In the genomic region with DNA sequence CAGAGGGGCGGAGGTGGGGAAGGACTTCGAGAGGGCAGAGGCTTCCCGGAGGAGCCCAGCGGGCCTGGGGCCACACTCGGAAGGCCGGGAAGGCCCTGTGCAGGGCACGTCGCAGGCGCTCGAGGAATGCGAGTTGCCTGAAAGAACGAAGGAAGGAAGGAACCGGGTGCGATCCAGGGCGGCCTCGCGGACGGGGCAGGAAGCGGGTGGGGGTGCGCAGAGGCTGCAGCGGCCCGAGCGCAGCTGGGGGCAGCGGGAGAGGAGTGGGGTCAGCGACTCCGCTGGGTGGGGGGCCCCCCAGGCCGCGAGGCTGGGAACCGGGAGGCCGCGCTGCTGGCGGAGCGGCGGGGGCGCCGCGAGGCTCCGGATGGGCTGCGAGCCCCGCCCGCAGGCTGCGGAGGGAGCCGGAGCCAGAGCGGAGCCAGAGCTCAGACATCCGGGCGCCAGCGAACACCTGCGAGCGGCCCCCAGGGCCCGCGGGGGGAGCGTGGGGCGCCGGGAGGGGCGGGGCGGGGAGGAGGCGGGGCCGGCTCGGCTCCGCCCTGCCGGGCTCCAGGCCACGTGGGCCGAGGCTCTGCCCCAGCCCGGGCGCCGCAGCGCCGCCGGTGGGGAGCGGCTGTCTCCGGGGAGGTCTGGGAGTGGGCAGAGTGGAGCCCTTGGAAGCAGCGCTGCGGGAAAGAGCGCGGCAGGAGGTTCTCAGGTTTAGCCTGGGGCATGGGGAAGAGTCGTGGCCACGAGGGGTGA, we compare ENCODE assay signal across 8 cellular contexts. TPM values are rescaled to one million over a fixed set of nuclear protein-coding genes. Genes with fewer than 3 reads are reported as not detected.
DNase-seq lines count a peak whose midpoint lies in the region; ATAC-seq and TF ChIP-seq lines count a peak whose summit lies in the region.

No MANE protein-coding gene starts in this region.

- peak overlapping the region; percentile 99 for H3K4me3 ChIP-seq in mesodermal cell (ENCODE audit: extremely low read depth, insufficient read depth, low read length, poor library complexity, severe bottlenecking)

- H3K27me3 Mint-ChIP-seq in CD4-positive, alpha-beta T cell = no peaks in the 10 kb centered on the region
- H3K27me3 Mint-ChIP-seq in effector memory CD8-positive, alpha-beta T cell = no peaks in the 10 kb centered on the region

- peaks cover 21% of the 10 kb centered on the region for H3K4me1 ChIP-seq in mesodermal cell (ENCODE audit: control insufficient read depth, insufficient read depth, low read length, poor library complexity, severe bottlenecking)

- H3K36me3 Mint-ChIP-seq in CD4-positive, alpha-beta T cell (ENCODE audit: low read depth) = peaks cover 26% of the 10 kb centered on the region
- H3K36me3 Mint-ChIP-seq in effector memory CD8-positive, alpha-beta T cell (ENCODE audit: insufficient read depth) = peaks cover 10% of the 10 kb centered on the region

- ATAC-seq in CD4-positive, alpha-beta T cell (ENCODE audit: poor library complexity) = peak; percentile 75
- ATAC-seq in GM19372 (IDR thresholded peaks at IDR 0.05; ENCODE audit: low read depth, unreplicated experiment) (peak; percentile 42), HG03565 (IDR thresholded peaks at IDR 0.05; ENCODE audit: unreplicated experiment) (peak; percentile 40)
- ATAC-seq in effector memory CD8-positive, alpha-beta T cell (replicated peaks) = peak; percentile 79

- TF ChIP-seq CTCF in CD4-positive, alpha-beta T cell (IDR thresholded peaks at IDR 0.05) = peak; percentile 25

- 0% methylated on average over 48 to 62 of the region's 77 CpGs for WGBS in mesodermal cell (ENCODE audit: insufficient coverage in 2 of 2), 2 experiments

- H3K4me3 Mint-ChIP-seq in CD4-positive, alpha-beta T cell = peak overlapping the region; percentile 90
- peak overlapping the region; percentile 82 to 84 for H3K4me3 Mint-ChIP-seq in effector memory CD8-positive, alpha-beta T cell

- no peaks in the 10 kb centered on the region for H3K9me3 Mint-ChIP-seq in CD4-positive, alpha-beta T cell
- H3K9me3 Mint-ChIP-seq in effector memory CD8-positive, alpha-beta T cell = no peaks in the 10 kb centered on the region

- H3K36me3 ChIP-seq in mesodermal cell (ENCODE audit: control insufficient read depth, insufficient read depth, low read length) = peaks cover 27% of the 10 kb centered on the region

- peak overlapping the region; percentile 89 for H3K27ac ChIP-seq in CD4-positive, alpha-beta T cell (ENCODE audit: low read depth, low read length)
- peak overlapping the region; percentile 100 for H3K27ac ChIP-seq in mesodermal cell (ENCODE audit: low read depth, low read length, severe bottlenecking)

- H3K4me1 Mint-ChIP-seq in CD4-positive, alpha-beta T cell (ENCODE audit: low read depth) = peaks cover 65% of the 10 kb centered on the region
- peaks cover 30 to 34% of the 10 kb centered on the region in 2 donors for H3K4me1 Mint-ChIP-seq in effector memory CD8-positive, alpha-beta T cell (ENCODE audit: low read depth in 2 of 2)

- DNase-seq in CD4-positive, alpha-beta T cell = peak; percentile 75 to 91 (median 84)
- DNase-seq in NCI-H82 (lab: John Stamatoyannopoulos, UW) = peak; percentile 97
- DNase-seq in activated CD8-positive, alpha-beta memory T cell treated with anti-CD3 and anti-CD28 coated beads for 48 hours (ENCODE audit: low read depth in 2 of 3, low spot score in 2 of 3) = peak in 2 of 3 experiments; percentile 58 to 79
- DNase-seq in effector memory CD8-positive, alpha-beta T cell = peak; percentile 60 to 75 (median 69)
- DNase-seq in stimulated activated CD8-positive, alpha-beta memory T cell treated with anti-CD3 and anti-CD28 coated beads, Interleukin-15, amount 100 ng/mL, for 4 hours (ENCODE audit: low read depth in 2 of 2) = peak; percentile 54 to 71

- POLR2A ChIA-PET in CD4-positive, alpha-beta T cell (lab: Charles Lee) = interaction anchor here (0.7 to 9.6 kb wide), 23 partner anchors 9 to 210 kb away, joined by 3 to 314 read pairs (median 7); partner anchors contain the start of genes E2F2 and HNRNPR

- H3K27ac Mint-ChIP-seq in CD4-positive, alpha-beta T cell = peak overlapping the region; percentile 96
- peak overlapping the region; percentile 54 to 94 for H3K27ac Mint-ChIP-seq in effector memory CD8-positive, alpha-beta T cell

- intact Hi-C loops in CD4-positive, alpha-beta T cell (cut with DNase I, micrococcal nuclease) = loop anchor here in 1 of 2 experiments (1.0 to 10.0 kb wide), 2 partner anchors 65 to 420 kb away; no protein-coding TSS in a partner anchor

- H3K9me3 ChIP-seq in CD4-positive, alpha-beta T cell (ENCODE audit: control insufficient read depth, low read length) = no peaks in the 10 kb centered on the region
- H3K9me3 ChIP-seq in mesodermal cell (ENCODE audit: control insufficient read depth, low read length) = no peaks in the 10 kb centered on the region

- no peaks in the 10 kb centered on the region for H3K27me3 ChIP-seq in CD4-positive, alpha-beta T cell (ENCODE audit: control insufficient read depth, insufficient read depth, low read length)

- CTCF ChIA-PET in CD4-positive, alpha-beta T cell (lab: Charles Lee) = interaction anchor here (1.0 to 8.9 kb wide), 14 partner anchors 10 to 83 kb away, joined by 3 to 81 read pairs (median 5); partner anchors contain the start of gene E2F2

RNA-seq across cellular contexts. Expression of gene ID3, which starts 4.6 kb away (rescaled TPM):
- total RNA-seq in CD4-positive, alpha-beta T cell = 10 to 100 TPM; 89.8 to 90.4 TPM
- 1,122 TPM for polyA plus RNA-seq in mesodermal cell (2013, experiment 1 of 2)
- 943 TPM for polyA plus RNA-seq in mesodermal cell (2013, experiment 2 of 2)

RNA-seq across cellular contexts. Expression of gene E2F2, which starts 23.6 kb away (rescaled TPM):
- total RNA-seq in CD4-positive, alpha-beta T cell = under 1 TPM; 0.50 to 0.69 TPM
- polyA plus RNA-seq in mesodermal cell (2013, experiment 1 of 2) = 1.1 TPM
- 0.96 TPM for polyA plus RNA-seq in mesodermal cell (2013, experiment 2 of 2)

Comparison
In these comparisons a context has a peak if more than half of its experiments do, and no peak if none do; other contexts are left out.
1. Peak in every context shown above with its lines: DNase-seq, ATAC-seq, H3K4me3 ChIP-seq and H3K27ac ChIP-seq.